ENCODE assay signal across 1 cellular context in genomic region chr1:77779529-77780281, GRCh38.
A peak's percentile ranks its signal among the peaks of the same experiment; 100 is the strongest.
TF ChIP-seq lines count a peak whose summit lies in the region.

MIGA1 (plus strand) TSS chr1:77779649; CDS start chr1:77783253, 3,604 bp downstream.

TF ChIP-seq in HepG2, 621 proteins besides CTCF, POLR2A, EP300 and RAD21 (continued from another document):
- TF ChIP-seq NFAT5 (CRISPR knock-in tag; IDR thresholded peaks at IDR 0.05) (no peak), GTF3A (CRISPR knock-in tag; conservative IDR thresholded peaks at IDR 0.05) (no peak; the same call in 1 of the 2 replicates), RARA (CRISPR knock-in tag; IDR thresholded peaks at IDR 0.05) (no peak), NAIF1 (CRISPR knock-in tag; IDR thresholded peaks at IDR 0.05; ENCODE audit: borderline replicate concordance) (peak; percentile 17; the same call in 1 of the 2 replicates), FOXA1 (IDR thresholded peaks at IDR 0.05) (no peak), FOXA1 (CRISPR knock-in tag; IDR thresholded peaks at IDR 0.05) (no peak), TGIF2 (CRISPR knock-in tag; IDR thresholded peaks at IDR 0.05) (peak; percentile 86; the same call in 1 of the 2 replicates), ZNF597 (CRISPR knock-in tag; IDR thresholded peaks at IDR 0.05) (no peak), TBL1XR1 (IDR thresholded peaks at IDR 0.05; ENCODE audit: borderline replicate concordance, low read length, partially characterized antibody) (no peak), POLR2G (IDR thresholded peaks at IDR 0.05; ENCODE audit: low read depth, low read length) (peak; percentile 67), ZNF138 (CRISPR knock-in tag; IDR thresholded peaks at IDR 0.05; ENCODE audit: low read depth) (0 out of 2 replicates have a peak, but pooled peaks have one; percentile 16), NFKBIZ (CRISPR knock-in tag; IDR thresholded peaks at IDR 0.05) (no peak; the same call in 1 of the 2 replicates), HOMEZ (CRISPR knock-in tag; IDR thresholded peaks at IDR 0.05; ENCODE audit: low read depth) (peak; percentile 71; the same call in 1 of the 2 replicates), PCBP2 (optimal IDR thresholded peaks at IDR 0.05; ENCODE audit: low read depth, low read length, poor library complexity, severe bottlenecking) (no peak), U2AF1 (optimal IDR thresholded peaks at IDR 0.05; ENCODE audit: low read depth, low read length) (no peak), ZNF784 (CRISPR knock-in tag; IDR thresholded peaks at IDR 0.05; ENCODE audit: borderline replicate concordance) (0 out of 2 replicates have a peak, but pooled peaks have one; percentile 28)
